ENCODE assay signal across 14 cellular contexts in genomic region chr3:141499965-141500364, GRCh38. TPM values are rescaled to one million over a fixed set of nuclear protein-coding genes. Genes with fewer than 3 reads are reported as not detected.
DNase-seq lines count a peak whose midpoint lies in the region; ATAC-seq lines count a peak whose summit lies in the region.
"Had no signal": no experiment of that assay in that cellular context is flagged by ENCODE, and none has a peak within 500 bp of the region (broad histone marks: within the 10 kb centered on the region; RNA-seq: fewer than 3 reads in every experiment).

No MANE protein-coding gene starts in this region.

- no peaks in the 10 kb centered on the region for H3K9me3 Mint-ChIP-seq in activated T-cell treated with anti-CD3 and anti-CD28 coated beads, Interleukin-2, amount 50 U/mL, for 4 hours
- peaks cover 0 to 5% (median 0%) of the 10 kb centered on the region in 3 donors for H3K9me3 Mint-ChIP-seq in T-cell

- in situ Hi-C loops in GM23248 (cut with MboI) = no loop called here

- H3K9me2 ChIP-seq in GM23248 (ENCODE audit: insufficient read depth) = no peaks in the 10 kb centered on the region

- H4K20me1 ChIP-seq in GM23248 (ENCODE audit: insufficient read depth) = peaks cover 14% of the 10 kb centered on the region; the same call in 1 of the 2 replicates

- ATAC-seq in activated T-cell treated with anti-CD3 and anti-CD28 coated beads, Interleukin-2, amount 50 U/mL, for 4 hours = peak; percentile 28 to 38
- ATAC-seq in T-cell (replicated peaks in 1 of 4) (no peak), GM19452 (IDR thresholded peaks at IDR 0.05; ENCODE audit: unreplicated experiment) (no peak)
- ATAC-seq: HCT116 had no signal

- H3K9me3 ChIP-seq in effector memory CD4-positive, alpha-beta T cell (ENCODE audit: control insufficient read depth, low read length) = no peaks in the 10 kb centered on the region
- no peaks in the 10 kb centered on the region for H3K9me3 ChIP-seq in thymus (ENCODE audit: control insufficient read depth)
- H3K9me3 ChIP-seq in GM23248 (ENCODE audit: low read depth) = no peaks in the 10 kb centered on the region

- DNase-seq in activated T-cell treated with anti-CD3 and anti-CD28 coated beads, Interleukin-2, amount 50 U/mL, for 4 hours = no peak
- no peak for DNase-seq in activated T-cell treated with anti-CD3 and anti-CD28 coated beads for 4 hours
- DNase-seq in T-cell = no peak
- no peak for DNase-seq in effector memory CD4-positive, alpha-beta T cell
- no peak for DNase-seq in OCI-M2 (lab: John Stamatoyannopoulos, UW; ENCODE audit: unreplicated experiment)
- no peak for DNase-seq in GM23248
- DNase-seq: activated CD4-positive, alpha-beta T cell treated with anti-CD3 and anti-CD28 coated beads, Interleukin-2, amount 50 U/mL, for 4 hours; central memory CD4-positive, alpha-beta T cell; NCI-H1436; SHP77 treated with DMSO at 0.1 percent for 48 hours had no signal

- peak overlapping the region; percentile 70 for H3K4me3 Mint-ChIP-seq in activated T-cell treated with anti-CD3 and anti-CD28 coated beads, Interleukin-2, amount 50 U/mL, for 4 hours
- H3K4me3 Mint-ChIP-seq in T-cell = peak overlapping the region; percentile 61 to 77 (median 76)

- H3K36me3 ChIP-seq in effector memory CD4-positive, alpha-beta T cell (ENCODE audit: control insufficient read depth, insufficient read depth, low read length) = no peaks in the 10 kb centered on the region
- no peaks in the 10 kb centered on the region for H3K36me3 ChIP-seq in thymus (ENCODE audit: control insufficient read depth, insufficient read depth)
- no peaks in the 10 kb centered on the region for H3K36me3 ChIP-seq in GM23248 (ENCODE audit: low read depth)

- H3K79me2 ChIP-seq in GM23248 (ENCODE audit: insufficient read depth) = peaks cover 96% of the 10 kb centered on the region

- CTCF ChIA-PET in T-cell (lab: Charles Lee) = interaction anchor here in 1 of 2 donors (0.6 to 1.9 kb wide), 5 partner anchors 9 to 70 kb away, joined by 3 to 8 read pairs (median 6); partner anchors contain the start of gene RASA2

- no peak overlapping the region for H3K9ac ChIP-seq in GM23248

- H3K4me1 Mint-ChIP-seq in activated T-cell treated with anti-CD3 and anti-CD28 coated beads, Interleukin-2, amount 50 U/mL, for 4 hours (ENCODE audit: low read depth) = peaks cover 67% of the 10 kb centered on the region
- H3K4me1 Mint-ChIP-seq in T-cell = peaks cover 23 to 59% (median 56%) of the 10 kb centered on the region in 3 donors

- peak overlapping the region; percentile 38 for H3K4me3 ChIP-seq in effector memory CD4-positive, alpha-beta T cell (ENCODE audit: insufficient read depth, low read depth, low read length, poor library complexity, severe bottlenecking)
- H3K4me3 ChIP-seq in thymus (ENCODE audit: low read length) (no peak overlapping the region), GM23248 (no peak overlapping the region)
- H3K4me3 ChIP-seq: skin epidermis had no signal

- 0 out of 2 replicates have a peak, but pooled peaks cover 3% of the 10 kb centered on the region for H3F3A ChIP-seq in GM23248 (ENCODE audit: insufficient read depth)

- peak overlapping the region; percentile 83 for H3K27ac ChIP-seq in effector memory CD4-positive, alpha-beta T cell (ENCODE audit: insufficient read depth, low read length, poor library complexity, severe bottlenecking)
- H3K27ac ChIP-seq in thymus (ENCODE audit: low read depth) (peak overlapping the region; percentile 38), GM23248 (no peak overlapping the region)

- no peak overlapping the region for H3K4me2 ChIP-seq in GM23248 (ENCODE audit: unreplicated experiment)

- H3K27me3 ChIP-seq in effector memory CD4-positive, alpha-beta T cell (replicated peaks; ENCODE audit: control insufficient read depth, insufficient read depth, low read length, poor library complexity, severe bottlenecking) = no peaks in the 10 kb centered on the region
- no peaks in the 10 kb centered on the region for H3K27me3 ChIP-seq in thymus (ENCODE audit: control insufficient read depth, insufficient read depth)
- H3K27me3 ChIP-seq in GM23248 (replicated peaks; ENCODE audit: insufficient read depth) = no peaks in the 10 kb centered on the region

- H3K36me3 Mint-ChIP-seq in activated T-cell treated with anti-CD3 and anti-CD28 coated beads, Interleukin-2, amount 50 U/mL, for 4 hours (ENCODE audit: insufficient read depth) = peaks cover 10% of the 10 kb centered on the region
- H3K36me3 Mint-ChIP-seq in T-cell = peaks cover 15% of the 10 kb centered on the region

- POLR2A ChIA-PET in T-cell (lab: Charles Lee) = interaction anchor here (0.6 to 1.4 kb wide), 5 partner anchors 8 to 240 kb away, joined by 3 to 5 read pairs (median 3); no protein-coding TSS in a partner anchor

- H3K27ac Mint-ChIP-seq in T-cell = peak overlapping the region; percentile 95

- H3K27me3 Mint-ChIP-seq in activated T-cell treated with anti-CD3 and anti-CD28 coated beads, Interleukin-2, amount 50 U/mL, for 4 hours (ENCODE audit: low read depth) = no peaks in the 10 kb centered on the region
- H3K27me3 Mint-ChIP-seq in T-cell = no peaks in the 10 kb centered on the region

- H2AFZ ChIP-seq in GM23248 = no peak overlapping the region

- H3K4me1 ChIP-seq in effector memory CD4-positive, alpha-beta T cell (ENCODE audit: control insufficient read depth, insufficient read depth, low read length, poor library complexity, severe bottlenecking) = peaks cover 36% of the 10 kb centered on the region
- H3K4me1 ChIP-seq in thymus (ENCODE audit: control insufficient read depth, insufficient read depth, low read length) (peaks cover 15% of the 10 kb centered on the region), GM23248 (ENCODE audit: insufficient read depth) (peaks cover 21% of the 10 kb centered on the region)

RNA-seq across cellular contexts. Expression of gene RASA2, which starts 13.1 kb away (rescaled TPM):
- 10 to 100 TPM; 31.0 to 37.0 (median 32.4) TPM for total RNA-seq in activated T-cell treated with anti-CD3 and anti-CD28 coated beads, Interleukin-2, amount 50 U/mL, for 4 hours
- total RNA-seq in T-cell = 10 to 100 TPM; 52.7 to 80.0 (median 62.6) TPM
- 21.1 TPM for polyA plus RNA-seq in thymus
- total RNA-seq in GM23248 (2014; rRNA removed; shearing (Covaris generic)) = 18.8 and 21.0 TPM in 2 replicates
- 12.4 and 16.9 TPM in 2 replicates for polyA plus RNA-seq in GM23248 (2016; fragmentation: Nextera tagmentation; extraction: Ambion mirVana)

Comparison
In these comparisons a context has a peak if more than half of its experiments do, and no peak if none do; other contexts are left out.
1. ATAC-seq: peak in activated T-cell treated with anti-CD3 and anti-CD28 coated beads, Interleukin-2, amount 50 U/mL, for 4 hours (2 of 2); none in T-cell (0 of 4) and GM19452 (single experiment).